ENCODE assay signal across 1 cellular context in genomic region chr19:3146677-3147100, GRCh38.
TF ChIP-seq lines count a peak whose summit lies in the region.

No MANE protein-coding gene starts in this region.

TF ChIP-seq in HEK293, 187 proteins besides CTCF, POLR2A, EP300 and RAD21 (continued from another document):
- TF ChIP-seq KLF9 (tag by site-specific recombination; IDR thresholded peaks at IDR 0.05; ENCODE audit: low read depth) = no peak
- TF ChIP-seq ZNF280D (tag by site-specific recombination; IDR thresholded peaks at IDR 0.05) = 0 out of 2 replicates have a peak, but pooled peaks have one; percentile 43
- no peak for TF ChIP-seq ZFP41 (tag by site-specific recombination; IDR thresholded peaks at IDR 0.05; ENCODE audit: borderline replicate concordance)
- TF ChIP-seq ZNF677 (tag by site-specific recombination; IDR thresholded peaks at IDR 0.05) = no peak
- peak; percentile 46 for TF ChIP-seq GLIS2 (tag by site-specific recombination; IDR thresholded peaks at IDR 0.05)
- peak; percentile 97 for TF ChIP-seq ZNF16 (tag by site-specific recombination; IDR thresholded peaks at IDR 0.05; ENCODE audit: low read depth)
- TF ChIP-seq ZNF121 (tag by site-specific recombination; IDR thresholded peaks at IDR 0.05) = peak; percentile 46; the same call in 1 of the 2 replicates
- no peak for TF ChIP-seq ZNF555 (tag by site-specific recombination; conservative IDR thresholded peaks at IDR 0.05)
- no peak for TF ChIP-seq ZNF513 (tag by site-specific recombination; IDR thresholded peaks at IDR 0.05)
- no peak for TF ChIP-seq WT1 (tag by site-specific recombination; IDR thresholded peaks at IDR 0.05)
- TF ChIP-seq ZNF10 (tag by site-specific recombination; IDR thresholded peaks at IDR 0.05) = no peak
- TF ChIP-seq GLIS1 (tag by site-specific recombination; IDR thresholded peaks at IDR 0.05) = 0 out of 2 replicates have a peak, but pooled peaks have one; percentile 30
- no peak for TF ChIP-seq ZNF549 (tag by site-specific recombination; IDR thresholded peaks at IDR 0.05)
- TF ChIP-seq ZNF529 (tag by site-specific recombination; IDR thresholded peaks at IDR 0.05; ENCODE audit: insufficient replicate concordance) = no peak
- TF ChIP-seq ZNF571 (tag by site-specific recombination; IDR thresholded peaks at IDR 0.05) = no peak
- peak; percentile 99 for TF ChIP-seq ZNF623 (tag by site-specific recombination; IDR thresholded peaks at IDR 0.05)
- TF ChIP-seq ZNF433 (tag by site-specific recombination; IDR thresholded peaks at IDR 0.05; ENCODE audit: low read depth) = no peak
- no peak for TF ChIP-seq ZBTB1 (tag by site-specific recombination; IDR thresholded peaks at IDR 0.05)
